ENCODE assay signal across 9 cellular contexts in genomic region chr3:14598143-14598569, GRCh38. TPM values are rescaled to one million over a fixed set of nuclear protein-coding genes. Genes with fewer than 3 reads are reported as not detected.
DNase-seq lines count a peak whose midpoint lies in the region; ATAC-seq and TF ChIP-seq lines count a peak whose summit lies in the region.
"Had no signal": no experiment of that assay in that cellular context is flagged by ENCODE, and none has a peak within 500 bp of the region (broad histone marks: within the 10 kb centered on the region; RNA-seq: fewer than 3 reads in every experiment).

No MANE protein-coding gene starts in this region.

- DNase-seq in GM13977 (ENCODE audit: low spot score) (peak; percentile 72), left kidney (ENCODE audit: low read depth, low spot score) (peak; percentile 88), SW 1271 (lab: John Stamatoyannopoulos, UW) (no peak), uterus (no peak)
- peak; percentile 46 for DNase-seq in activated naive CD4-positive, alpha-beta T cell treated with anti-CD3 and anti-CD28 coated beads, Interleukin-2, amount 50 U/mL, for 16 hours

- TF ChIP-seq POLR2A in uterus (IDR thresholded peaks at IDR 0.05), result no peak

- no peak overlapping the region for H3K4me3 ChIP-seq in uterus

- H3K27me3 ChIP-seq in uterus, result peaks cover 3 to 8% of the 10 kb centered on the region in 2 donors

- H3K9me3 ChIP-seq in uterus, result no peaks in the 10 kb centered on the region

- H3K4me1 ChIP-seq in uterus, result peaks cover 0 to 9% of the 10 kb centered on the region in 2 donors

- TF ChIP-seq CTCF in GM13977 (IDR thresholded peaks at IDR 0.05; ENCODE audit: extremely low read depth, insufficient read depth, missing control alignments) (no peak), uterus (IDR thresholded peaks at IDR 0.05) (no peak)

- in situ Hi-C loops in GM13977 (cut with MboI; ENCODE audit: low pct_unique_long_range_greater_than_20kb, low sequenced_read_pairs, unreplicated experiment), result no loop called here

- no peaks in the 10 kb centered on the region for H3K36me3 ChIP-seq in uterus

- ATAC-seq in HG02870 (IDR thresholded peaks at IDR 0.05; ENCODE audit: unreplicated experiment) (no peak), HG03175 (IDR thresholded peaks at IDR 0.05; ENCODE audit: unreplicated experiment) (no peak)

- intact Hi-C loops in uterus (cut with DNase I; ENCODE audit: low total_unique reads), result no loop called here

- no peak overlapping the region for H3K27ac ChIP-seq in uterus
- H3K27ac ChIP-seq: HL-60 had no signal

TF ChIP-seq in PFSK-1, 5 proteins besides CTCF, POLR2A, EP300 and RAD21:
- peak; percentile 92 to 99 for TF ChIP-seq REST (IDR thresholded peaks at IDR 0.05; ENCODE audit: insufficient read depth in 1 of 2, low read depth in 2 of 2, low read length in 2 of 2)
- no peak for TF ChIP-seq TAF1 (IDR thresholded peaks at IDR 0.05; ENCODE audit: borderline replicate concordance, insufficient read depth, low read length)

RNA-seq across cellular contexts. Expression of gene CCDC174, which starts 53.4 kb away (rescaled TPM):
- 13.3 TPM for polyA plus RNA-seq in PFSK-1 (2012; ENCODE audit: insufficient read length, low read depth)
- 10 to 100 TPM in 2 of 4 donors, 1 to 10 TPM in 2; 5.3 to 33.1 (median 14.4) TPM for total RNA-seq in uterus

RNA-seq across cellular contexts. Expression of gene GRIP2, which starts 58.0 kb away (rescaled TPM):
- not detected for polyA plus RNA-seq in PFSK-1 (2012; ENCODE audit: insufficient read length, low read depth)
- total RNA-seq in uterus, result 1 to 10 TPM in 3 of 4 donors, under 1 TPM in 1; 0.77 to 8.0 (median 2.1) TPM

Comparison
In these comparisons a context has a peak if more than half of its experiments do, and no peak if none do; other contexts are left out.
1. DNase-seq: peak in GM13977 (single experiment), activated naive CD4-positive, alpha-beta T cell treated with anti-CD3 and anti-CD28 coated beads, Interleukin-2, amount 50 U/mL, for 16 hours (single experiment) and left kidney (single experiment); none in SW 1271 (0 of 2) and uterus (0 of 2).